32 cellular contexts compared by ENCODE assay signal in the genomic region with DNA sequence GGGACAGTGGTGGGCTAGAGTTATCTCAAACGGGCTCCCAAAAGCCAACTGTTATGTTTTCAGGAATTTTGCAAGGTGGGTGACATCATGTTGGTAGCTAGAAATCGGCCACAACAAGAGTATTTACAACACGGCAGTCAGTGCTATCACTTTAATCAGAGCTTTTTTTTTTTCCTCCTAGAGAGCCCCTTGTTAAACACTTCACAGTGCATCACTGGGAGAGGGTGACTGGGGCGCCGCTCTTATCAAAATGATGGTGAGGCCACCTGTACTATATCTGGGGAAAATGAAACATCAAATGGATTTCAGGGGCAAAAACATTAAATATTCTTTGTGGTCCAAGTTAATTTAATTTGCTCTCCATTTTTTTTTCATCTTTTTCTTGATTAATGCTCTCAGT.
"Had no signal": no experiment of that assay in that cellular context is flagged by ENCODE, and none has a peak within 500 bp of the region (broad histone marks: within the 10 kb centered on the region; RNA-seq: fewer than 3 reads in every experiment).

No MANE protein-coding gene starts in this region.

- H3K36me3 ChIP-seq: adrenal gland, brain microvascular endothelial cell, breast epithelium had no signal

- H3K4me1 ChIP-seq: adrenal gland, body of pancreas, breast epithelium had no signal

- ATAC-seq: activated CD8-positive, alpha-beta T cell treated with anti-CD3 and anti-CD28 coated beads for 36 hours; activated naive CD4-positive, alpha-beta T cell treated with anti-CD3 and anti-CD28 coated beads, Interleukin-2, amount 50 U/mL, for 72 hours; activated T-cell treated with anti-CD3 and anti-CD28 coated beads, Interleukin-2, amount 50 U/mL, for 4 hours; activated T-cell treated with anti-CD3 and anti-CD28 coated beads, Interleukin-2, amount 50 U/mL, for 72 hours; activated T-helper 17 cell treated with anti-CD3 and anti-CD28 coated beads, Interleukin-2, amount 50 U/mL, for 72 hours; body of pancreas; T-helper 17 cell had no signal

- FAIRE-seq: TTC549 had no signal

- H3K9me3 ChIP-seq: adrenal gland, body of pancreas, breast epithelium had no signal

- DNase-seq: activated B cell treated with CpG ODN at 0.5 μM for 24 hours; activated CD4-positive, alpha-beta memory T cell treated with anti-CD3 and anti-CD28 coated beads for 36 hours; activated CD4-positive, alpha-beta T cell treated with anti-CD3 and anti-CD28 coated beads for 4 hours; activated CD4-positive, alpha-beta T cell treated with anti-CD3 and anti-CD28 coated beads, Interleukin-2, amount 10 ng/mL, durations not matched to agents 24 days and 14 days; activated CD4-positive, alpha-beta T cell treated with anti-CD3 and anti-CD28 coated beads, Interleukin-2, amount 50 U/mL, for 1 hour; activated CD4-positive, alpha-beta T cell treated with anti-CD3 and anti-CD28 coated beads, Interleukin-2, amount 50 U/mL, for 4 hours; activated CD4-positive, CD25-positive, alpha-beta regulatory T cell treated with anti-CD3 and anti-CD28 coated beads, Interleukin-2, amount 50 U/mL, for 72 hours; activated CD8-positive, alpha-beta memory T cell treated with anti-CD3 and anti-CD28 coated beads, Interleukin-2, amount 50 U/mL, for 4 hours; activated CD8-positive, alpha-beta T cell treated with anti-CD3 and anti-CD28 coated beads for 36 hours; activated effector memory CD4-positive, alpha-beta T cell treated with anti-CD3 and anti-CD28 coated beads, Interleukin-2, amount 50 U/mL, for 16 hours; activated gamma-delta T cell treated with Interleukin-2 at 50 U/mL for 16 hours; activated naive CD4-positive, alpha-beta T cell; activated naive CD4-positive, alpha-beta T cell treated with anti-CD3 and anti-CD28 coated beads for 36 hours; activated naive CD4-positive, alpha-beta T cell treated with anti-CD3 and anti-CD28 coated beads, Interleukin-2, amount 50 U/mL, for 16 hours; activated naive CD8-positive, alpha-beta T cell treated with anti-CD3 and anti-CD28 coated beads for 36 hours; activated T-cell treated with anti-CD3 and anti-CD28 coated beads for 4 hours; activated T-cell treated with anti-CD3 and anti-CD28 coated beads, Interleukin-2, amount 50 U/mL, for 1 hour; activated T-cell treated with anti-CD3 and anti-CD28 coated beads, Interleukin-2, amount 50 U/mL, for 4 hours; activated T-cell treated with anti-CD3 and anti-CD28 coated beads, Interleukin-2, amount 50 U/mL, for 72 hours; adrenal gland; amniotic stem cell; aorta; body of pancreas; brain microvascular endothelial cell; central memory CD4-positive, alpha-beta T cell; T-helper 17 cell; T1000 had no signal

- H3K4me3 ChIP-seq: adrenal gland, body of pancreas, breast epithelium had no signal

- H3K27ac ChIP-seq: adrenal gland, body of pancreas, brain microvascular endothelial cell, breast epithelium, VCaP had no signal

- H3K27me3 ChIP-seq: adrenal gland, body of pancreas, brain microvascular endothelial cell had no signal
